24 cellular contexts compared by ENCODE assay signal in the genomic region with DNA sequence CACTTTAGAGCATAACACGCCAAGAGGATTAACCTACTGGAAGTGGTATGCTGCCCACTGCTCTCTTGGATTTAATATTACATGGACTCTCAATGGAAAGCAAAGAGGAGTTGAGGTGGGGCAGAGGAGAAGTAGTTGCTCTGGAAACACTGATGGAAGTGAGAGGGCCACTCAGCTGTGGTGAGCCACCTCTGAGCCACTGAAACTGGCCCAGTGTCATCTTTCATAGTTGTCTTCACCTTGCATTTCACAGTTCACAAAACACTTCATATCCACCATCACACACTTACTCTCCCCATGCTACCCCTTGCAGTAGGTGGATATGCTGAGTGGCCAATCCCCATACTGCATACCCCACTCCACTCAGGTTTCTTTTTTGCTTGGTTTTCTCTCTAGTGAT. TPM values are rescaled to one million over a fixed set of nuclear protein-coding genes. Genes with fewer than 3 reads are reported as not detected.
A peak's percentile ranks its signal among the peaks of the same experiment; 100 is the strongest.
DNase-seq lines count a peak whose midpoint lies in the region; ATAC-seq and TF ChIP-seq lines count a peak whose summit lies in the region.
"Had no signal": no experiment of that assay in that cellular context is flagged by ENCODE, and none has a peak within 500 bp of the region (broad histone marks: within the 10 kb centered on the region; RNA-seq: fewer than 3 reads in every experiment).

No MANE protein-coding gene starts in this region.

- TF ChIP-seq CTCF in adrenal gland (IDR thresholded peaks at IDR 0.05): no peak

- peak overlapping the region; percentile 54 for H3K27ac Mint-ChIP-seq in activated CD4-positive, alpha-beta memory T cell treated with anti-CD3 and anti-CD28 coated beads for 36 hours
- H3K27ac Mint-ChIP-seq in activated CD4-positive, alpha-beta memory T cell treated with anti-CD3 and anti-CD28 coated beads, Interleukin-2, amount 10 ng/mL, durations not matched to agents 7 days and 5 days: no peak overlapping the region

- H3K9me3 ChIP-seq in adrenal gland (replicated peaks in 1 of 3): no peaks in the 10 kb centered on the region
- H3K9me3 ChIP-seq: left ventricle myocardium inferior, stomach, upper lobe of left lung had no signal

- no peaks in the 10 kb centered on the region for H3K27me3 Mint-ChIP-seq in activated CD4-positive, alpha-beta memory T cell treated with anti-CD3 and anti-CD28 coated beads for 36 hours
- H3K27me3 Mint-ChIP-seq in activated CD4-positive, alpha-beta memory T cell treated with anti-CD3 and anti-CD28 coated beads, Interleukin-2, amount 10 ng/mL, durations not matched to agents 7 days and 5 days: no peaks in the 10 kb centered on the region
- H3K27me3 Mint-ChIP-seq: activated naive CD8-positive, alpha-beta T cell had no signal

- peaks cover 17% of the 10 kb centered on the region for H3K4me1 Mint-ChIP-seq in activated CD4-positive, alpha-beta memory T cell treated with anti-CD3 and anti-CD28 coated beads for 36 hours (ENCODE audit: low read depth)
- H3K4me1 Mint-ChIP-seq in activated CD4-positive, alpha-beta memory T cell treated with anti-CD3 and anti-CD28 coated beads, Interleukin-2, amount 10 ng/mL, durations not matched to agents 7 days and 5 days: peaks cover 3% of the 10 kb centered on the region

- H3K9me3 Mint-ChIP-seq in activated CD4-positive, alpha-beta memory T cell treated with anti-CD3 and anti-CD28 coated beads for 36 hours: no peaks in the 10 kb centered on the region
- H3K9me3 Mint-ChIP-seq in activated CD4-positive, alpha-beta memory T cell treated with anti-CD3 and anti-CD28 coated beads, Interleukin-2, amount 10 ng/mL, durations not matched to agents 7 days and 5 days: peaks cover 6% of the 10 kb centered on the region
- H3K9me3 Mint-ChIP-seq: brain had no signal

- no peaks in the 10 kb centered on the region for H3K36me3 ChIP-seq in adrenal gland (replicated peaks in 1 of 2)
- H3K36me3 ChIP-seq: left ventricle myocardium inferior, stomach, upper lobe of left lung had no signal

- no peak for TF ChIP-seq POLR2A in adrenal gland (IDR thresholded peaks at IDR 0.05)

- peak; percentile 57 for ATAC-seq in GM19351 (IDR thresholded peaks at IDR 0.05; ENCODE audit: unreplicated experiment)
- no peak for ATAC-seq in HG03442 (IDR thresholded peaks at IDR 0.05; ENCODE audit: unreplicated experiment)
- ATAC-seq: sciatic nerve had no signal

- intact Hi-C loops in activated CD4-positive, alpha-beta memory T cell treated with anti-CD3 and anti-CD28 coated beads for 36 hours (cut with micrococcal nuclease): loop anchor here (1.0 kb wide), 1 partner anchor 17 kb away; no protein-coding TSS in a partner anchor
- intact Hi-C loops in adrenal gland (cut with DNase I): no loop called here

- no peaks in the 10 kb centered on the region for H3K27me3 ChIP-seq in adrenal gland
- H3K27me3 ChIP-seq: stomach, upper lobe of left lung had no signal

- H3K4me3 ChIP-seq in adrenal gland: no peak overlapping the region
- H3K4me3 ChIP-seq: left ventricle myocardium inferior, stomach, upper lobe of left lung had no signal

- DNase-seq in activated CD4-positive, alpha-beta memory T cell treated with anti-CD3 and anti-CD28 coated beads for 36 hours: peak; percentile 70
- DNase-seq in activated CD4-positive, alpha-beta memory T cell treated with anti-CD3 and anti-CD28 coated beads, Interleukin-2, amount 10 ng/mL, durations not matched to agents 7 days and 5 days: no peak
- no peak for DNase-seq in adrenal gland
- DNase-seq in stimulated activated CD8-positive, alpha-beta memory T cell treated with anti-CD3 and anti-CD28 coated beads, Interleukin-4, amount 100 ng/mL, for 48 hours: peak; percentile 54
- DNase-seq in NCI-H2227 (lab: John Stamatoyannopoulos, UW; ENCODE audit: unreplicated experiment): no peak
- DNase-seq in NCI-H446 (lab: John Stamatoyannopoulos, UW): no peak
- DNase-seq: DMS79; effector CD8-positive, alpha-beta T cell; foreskin melanocyte; hippocampal formation; KG1; left ventricle myocardium inferior; NCI-H1694 treated with DMSO at 0.1 percent for 48 hours; NCI-H2171 treated with DMSO at 0.1 percent for 48 hours; NCI-H774; OCI-M1; stomach; upper lobe of left lung had no signal

- H3K36me3 Mint-ChIP-seq in activated CD4-positive, alpha-beta memory T cell treated with anti-CD3 and anti-CD28 coated beads for 36 hours: no peaks in the 10 kb centered on the region
- no peaks in the 10 kb centered on the region for H3K36me3 Mint-ChIP-seq in activated CD4-positive, alpha-beta memory T cell treated with anti-CD3 and anti-CD28 coated beads, Interleukin-2, amount 10 ng/mL, durations not matched to agents 7 days and 5 days (ENCODE audit: low read depth)
- H3K36me3 Mint-ChIP-seq: activated naive CD8-positive, alpha-beta T cell; brain had no signal

- peak overlapping the region in 4 of 5 donors; percentile 52 to 83 (median 62) for H3K27ac ChIP-seq in adrenal gland
- H3K27ac ChIP-seq: left ventricle myocardium inferior, upper lobe of left lung had no signal

- H3K4me1 ChIP-seq in adrenal gland (replicated peaks in 1 of 2): peaks cover 12 to 24% of the 10 kb centered on the region in 2 donors
- H3K4me1 ChIP-seq: upper lobe of left lung had no signal

- H3K4me3 Mint-ChIP-seq in activated CD4-positive, alpha-beta memory T cell treated with anti-CD3 and anti-CD28 coated beads for 36 hours: no peak overlapping the region
- no peak overlapping the region for H3K4me3 Mint-ChIP-seq in activated CD4-positive, alpha-beta memory T cell treated with anti-CD3 and anti-CD28 coated beads, Interleukin-2, amount 10 ng/mL, durations not matched to agents 7 days and 5 days
- H3K4me3 Mint-ChIP-seq: activated naive CD8-positive, alpha-beta T cell; brain; nephron had no signal

- CTCF ChIA-PET in activated CD4-positive, alpha-beta memory T cell treated with anti-CD3 and anti-CD28 coated beads for 36 hours (lab: Charles Lee): interaction anchor here (1.5 to 5.9 kb wide), 3 partner anchors 12 to 140 kb away, joined by 3 to 56 read pairs (median 49); a partner anchor contains a TSS
- CTCF ChIA-PET in activated CD4-positive, alpha-beta memory T cell treated with anti-CD3 and anti-CD28 coated beads, Interleukin-2, amount 10 ng/mL, durations not matched to agents 7 days and 5 days (lab: Charles Lee): no interaction called here

- POLR2A ChIA-PET in activated CD4-positive, alpha-beta memory T cell treated with anti-CD3 and anti-CD28 coated beads for 36 hours (lab: Charles Lee): interaction anchor here (0.6 to 1.6 kb wide), 2 partner anchors 130 to 149 kb away, joined by 3 to 5 read pairs; no protein-coding TSS in a partner anchor
- POLR2A ChIA-PET in activated CD4-positive, alpha-beta memory T cell treated with anti-CD3 and anti-CD28 coated beads, Interleukin-2, amount 10 ng/mL, durations not matched to agents 7 days and 5 days (lab: Charles Lee): interaction anchor here (1.9 kb wide), 1 partner anchor 11 kb away, joined by 4 read pairs; no protein-coding TSS in a partner anchor

- WGBS in adrenal gland, 4 donors: 100% methylated on average over 1 of the region's 1 CpG

RNA-seq across cellular contexts. Expression of a gene that starts 12.2 kb away (rescaled TPM):
- 100 to 1,000 TPM; 133 to 136 TPM for total RNA-seq in activated CD4-positive, alpha-beta memory T cell treated with anti-CD3 and anti-CD28 coated beads for 36 hours
- total RNA-seq in activated CD4-positive, alpha-beta memory T cell treated with anti-CD3 and anti-CD28 coated beads, Interleukin-2, amount 10 ng/mL, durations not matched to agents 7 days and 5 days: 10 to 100 TPM; 57.1 to 62.2 TPM
- 100 to 1,000 TPM in 1 of 8 donors, 10 to 100 TPM in 7; 21.0 to 110 (median 51.1) TPM for total RNA-seq in adrenal gland
- polyA plus RNA-seq in adrenal gland: 10 to 100 TPM; 25.2 to 41.3 (median 31.5) TPM

RNA-seq across cellular contexts. Expression of a gene that starts 12.6 kb away (rescaled TPM):
- 10 to 100 TPM; 12.4 to 13.6 TPM for total RNA-seq in activated CD4-positive, alpha-beta memory T cell treated with anti-CD3 and anti-CD28 coated beads for 36 hours
- 1 to 10 TPM; 6.6 to 7.1 TPM for total RNA-seq in activated CD4-positive, alpha-beta memory T cell treated with anti-CD3 and anti-CD28 coated beads, Interleukin-2, amount 10 ng/mL, durations not matched to agents 7 days and 5 days
- total RNA-seq in adrenal gland: 10 to 100 TPM; 16.5 to 34.7 (median 28.8) TPM
- polyA plus RNA-seq in adrenal gland: 10 to 100 TPM; 10.6 to 40.4 (median 22.7) TPM

Comparison
In these comparisons a context has a peak if more than half of its experiments do, and no peak if none do; other contexts are left out.
1. DNase-seq: peak in activated CD4-positive, alpha-beta memory T cell treated with anti-CD3 and anti-CD28 coated beads for 36 hours (single experiment) and stimulated activated CD8-positive, alpha-beta memory T cell treated with anti-CD3 and anti-CD28 coated beads, Interleukin-4, amount 100 ng/mL, for 48 hours (single experiment); none in activated CD4-positive, alpha-beta memory T cell treated with anti-CD3 and anti-CD28 coated beads, Interleukin-2, amount 10 ng/mL, durations not matched to agents 7 days and 5 days (single experiment), adrenal gland (0 of 7), NCI-H2227 (single experiment) and NCI-H446 (0 of 2).